11 cellular contexts compared by ENCODE assay signal in the genomic region with DNA sequence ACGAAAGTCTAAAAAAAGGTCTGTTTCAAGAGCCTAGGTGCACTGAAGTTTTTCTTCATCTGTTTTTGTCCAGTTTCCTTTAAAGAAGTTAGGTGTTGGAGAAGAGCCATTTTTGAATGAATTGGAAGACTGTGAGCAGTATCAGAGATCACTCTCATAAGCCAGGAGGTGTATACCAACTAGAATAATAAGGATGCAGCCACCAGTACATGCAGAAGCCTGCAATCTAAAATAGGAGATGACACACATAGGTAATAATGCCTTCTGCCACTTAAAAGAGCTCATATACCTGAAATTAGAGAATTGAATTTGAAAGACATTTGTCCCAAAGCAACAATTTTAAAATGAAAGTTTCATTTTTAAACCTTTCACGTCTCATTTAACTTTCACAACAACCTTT.
DNase-seq lines count a peak whose midpoint lies in the region; ATAC-seq, FAIRE-seq and TF ChIP-seq lines count a peak whose summit lies in the region.
"Had no signal": no experiment of that assay in that cellular context is flagged by ENCODE, and none has a peak within 500 bp of the region (broad histone marks: within the 10 kb centered on the region; RNA-seq: fewer than 3 reads in every experiment).

No MANE protein-coding gene starts in this region.

- FAIRE-seq in H54 (lab: Jason Lieb, UNC) = peak; percentile 67
- no peak for FAIRE-seq in GM12892 (lab: Jason Lieb, UNC)

- H3K27ac ChIP-seq in CD4-positive, alpha-beta T cell (ENCODE audit: low read depth, low read length) = peak overlapping the region; percentile 38
- H3K27ac ChIP-seq: HL-60 had no signal

- peaks cover 75% of the 10 kb centered on the region for H3K4me1 Mint-ChIP-seq in CD4-positive, alpha-beta T cell (ENCODE audit: low read depth)
- H3K4me1 Mint-ChIP-seq in natural killer cell = peaks cover 43 to 47% of the 10 kb centered on the region in 2 donors

- peak overlapping the region; percentile 66 for H3K4me3 Mint-ChIP-seq in CD4-positive, alpha-beta T cell
- peak overlapping the region; percentile 61 for H3K4me3 Mint-ChIP-seq in natural killer cell

- H3K27me3 ChIP-seq in CD4-positive, alpha-beta T cell (ENCODE audit: control insufficient read depth, insufficient read depth, low read length) = no peaks in the 10 kb centered on the region
- H3K27me3 ChIP-seq: right lobe of liver had no signal

- CTCF ChIA-PET in CD4-positive, alpha-beta T cell (lab: Charles Lee) = interaction anchor here (1.5 kb wide), 1 partner anchor 17 kb away, joined by 12 read pairs; no protein-coding TSS in a partner anchor

- H3K36me3 Mint-ChIP-seq in CD4-positive, alpha-beta T cell (ENCODE audit: low read depth) = peaks cover 6% of the 10 kb centered on the region
- peaks cover 0 to 7% of the 10 kb centered on the region in 2 donors for H3K36me3 Mint-ChIP-seq in activated naive CD4-positive, alpha-beta T cell treated with anti-CD3 and anti-CD28 coated beads, Interleukin-2, amount 50 U/mL, for 72 hours
- H3K36me3 Mint-ChIP-seq in natural killer cell = no peaks in the 10 kb centered on the region

- POLR2A ChIA-PET in CD4-positive, alpha-beta T cell (lab: Charles Lee) = interaction anchor here (0.6 to 5.5 kb wide), 12 partner anchors 8 to 296 kb away, joined by 3 to 49 read pairs (median 4); no protein-coding TSS in a partner anchor

- TF ChIP-seq CTCF in CD4-positive, alpha-beta T cell (IDR thresholded peaks at IDR 0.05) = no peak
- TF ChIP-seq CTCF in natural killer cell (IDR thresholded peaks at IDR 0.05) = no peak

- intact Hi-C loops in CD4-positive, alpha-beta T cell (cut with DNase I, micrococcal nuclease) = no loop called here
- intact Hi-C loops in natural killer cell (cut with micrococcal nuclease) = no loop called here

- no peak for DNase-seq in CD4-positive, alpha-beta T cell
- DNase-seq in H54 (ENCODE audit: insufficient read length, low spot score) = no peak
- DNase-seq in activated naive CD4-positive, alpha-beta T cell treated with anti-CD3 and anti-CD28 coated beads, Interleukin-2, amount 50 U/mL, for 72 hours (ENCODE audit: low spot score in 2 of 2) = no peak
- DNase-seq in natural killer cell = no peak
- DNase-seq in GM12892 (ENCODE audit: insufficient read length) = no peak
- DNase-seq in cerebellar cortex (ENCODE audit: low spot score) = no peak
- no peak for DNase-seq in GOT3 (lab: John Stamatoyannopoulos, UW)
- DNase-seq: Calu3, right lobe of liver had no signal

- no peaks in the 10 kb centered on the region for H3K27me3 Mint-ChIP-seq in CD4-positive, alpha-beta T cell
- H3K27me3 Mint-ChIP-seq in natural killer cell (ENCODE audit: low read depth in 2 of 2) = no peaks in the 10 kb centered on the region

- H3K9me3 Mint-ChIP-seq in CD4-positive, alpha-beta T cell = no peaks in the 10 kb centered on the region
- H3K9me3 Mint-ChIP-seq in activated naive CD4-positive, alpha-beta T cell treated with anti-CD3 and anti-CD28 coated beads, Interleukin-2, amount 50 U/mL, for 72 hours = no peaks in the 10 kb centered on the region
- no peaks in the 10 kb centered on the region for H3K9me3 Mint-ChIP-seq in natural killer cell

- peak overlapping the region; percentile 85 for H3K27ac Mint-ChIP-seq in CD4-positive, alpha-beta T cell
- peak overlapping the region; percentile 82 to 89 for H3K27ac Mint-ChIP-seq in activated naive CD4-positive, alpha-beta T cell treated with anti-CD3 and anti-CD28 coated beads, Interleukin-2, amount 50 U/mL, for 72 hours
- peak overlapping the region; percentile 79 to 89 for H3K27ac Mint-ChIP-seq in natural killer cell

- TF ChIP-seq POLR2A in H54 (IDR thresholded peaks at IDR 0.05; ENCODE audit: low read depth, low read length) (no peak), GM12892 (IDR thresholded peaks at IDR 0.05; ENCODE audit: low read depth, low read length) (no peak)

- ATAC-seq in CD4-positive, alpha-beta T cell (ENCODE audit: poor library complexity) = no peak
- ATAC-seq in activated naive CD4-positive, alpha-beta T cell treated with anti-CD3 and anti-CD28 coated beads, Interleukin-2, amount 50 U/mL, for 72 hours = peak in 1 of 2 donors; percentile 53
- ATAC-seq in natural killer cell = no peak
- no peak for ATAC-seq in GM21723 (IDR thresholded peaks at IDR 0.05; ENCODE audit: unreplicated experiment)

- no peaks in the 10 kb centered on the region for H3K9me3 ChIP-seq in CD4-positive, alpha-beta T cell (ENCODE audit: control insufficient read depth, low read length)
- H3K9me3 ChIP-seq: right lobe of liver had no signal
